ENCODE assay signal across 8 cellular contexts in genomic region chr3:45689787-45690145, GRCh38. TPM values are rescaled to one million over a fixed set of nuclear protein-coding genes. Genes with fewer than 3 reads are reported as not detected.
A peak's percentile ranks its signal among the peaks of the same experiment; 100 is the strongest.
DNase-seq lines count a peak whose midpoint lies in the region; ATAC-seq, FAIRE-seq and TF ChIP-seq lines count a peak whose summit lies in the region.

No MANE protein-coding gene starts in this region.

- H3K4me1 ChIP-seq in Caco-2 (peaks cover 19% of the 10 kb centered on the region), PC-3 (ENCODE audit: insufficient read depth, low read length) (peaks cover 11% of the 10 kb centered on the region), endothelial cell of umbilical vein (ENCODE audit: control insufficient read depth, extremely low read depth, insufficient read depth, low read length) (peaks cover 37% of the 10 kb centered on the region), osteoblast (ENCODE audit: insufficient read depth, low read length) (peaks cover 30% of the 10 kb centered on the region)

- H3K4me3 Mint-ChIP-seq in Caco-2 (ENCODE audit: unreplicated experiment), result peak overlapping the region; percentile 70

- no peak for ATAC-seq in PC-3

- H3K36me3 Mint-ChIP-seq in Caco-2 (ENCODE audit: insufficient read depth, unreplicated experiment), result peaks cover 52% of the 10 kb centered on the region

- H3K27me3 ChIP-seq in Caco-2 (replicated peaks; ENCODE audit: control insufficient read depth, insufficient read depth, low read length) (no peaks in the 10 kb centered on the region), PC-3 (ENCODE audit: low read length) (no peaks in the 10 kb centered on the region), endothelial cell of umbilical vein (ENCODE audit: control insufficient read depth in 2 of 2, insufficient read depth in 2 of 2, low read length in 2 of 2) (no peaks in the 10 kb centered on the region), osteoblast (ENCODE audit: insufficient read depth, low read length) (no peaks in the 10 kb centered on the region)

- TF ChIP-seq CTCF in Caco-2 (IDR thresholded peaks at IDR 0.05; ENCODE audit: insufficient read depth in 1 of 2, low read depth in 1 of 2, low read length in 1 of 2, severe bottlenecking in 1 of 2, unreplicated experiment in 1 of 2) (no peak), PC-3 (conservative IDR thresholded peaks at IDR 0.05; ENCODE audit: low read depth, low read length) (no peak), endothelial cell of umbilical vein (IDR thresholded peaks at IDR 0.05; ENCODE audit: extremely low read depth in 1 of 2, insufficient read depth in 1 of 2, low read depth in 1 of 2, low read length in 2 of 2) (no peak), osteoblast (IDR thresholded peaks at IDR 0.05; ENCODE audit: extremely low read depth, low read depth, low read length) (no peak)

- peaks cover 4% of the 10 kb centered on the region for H3K27me3 Mint-ChIP-seq in Caco-2 (ENCODE audit: insufficient read depth, unreplicated experiment)

- DNase-seq in Caco-2 (no peak), PC-3 (no peak), endothelial cell of umbilical vein (ENCODE audit: low read depth, low spot score) (peak; percentile 55), osteoblast (ENCODE audit: insufficient read length, low spot score, missing footprints) (no peak), NCI-H187 (lab: John Stamatoyannopoulos, UW) (no peak), glomerular visceral epithelial cell (ENCODE audit: extremely low spot score) (no peak), inferior parietal cortex (ENCODE audit: extremely low spot score) (no peak), NCI-H226 (no peak)

- peak overlapping the region; percentile 68 for H3K27ac ChIP-seq in PC-3 (ENCODE audit: low read length)
- peak overlapping the region; percentile 77 for H3K27ac ChIP-seq in endothelial cell of umbilical vein (ENCODE audit: insufficient read depth, low read depth, low read length)
- H3K27ac ChIP-seq in osteoblast (ENCODE audit: low read depth, low read length), result peak overlapping the region; percentile 73

- FAIRE-seq in endothelial cell of umbilical vein (lab: Jason Lieb, UNC), result no peak

- H3F3A ChIP-seq in PC-3 (ENCODE audit: low read length, unreplicated experiment), result no peaks in the 10 kb centered on the region

- peak overlapping the region; percentile 96 for H3K27ac Mint-ChIP-seq in Caco-2 (ENCODE audit: unreplicated experiment)

- no peaks in the 10 kb centered on the region for H3K9me3 Mint-ChIP-seq in Caco-2 (ENCODE audit: unreplicated experiment)

- peaks cover 33% of the 10 kb centered on the region for H3K4me1 Mint-ChIP-seq in Caco-2 (ENCODE audit: low read depth, unreplicated experiment)

- peak overlapping the region; percentile 90 for H3K4me2 ChIP-seq in PC-3 (ENCODE audit: low read length)
- peak overlapping the region; percentile 97 for H3K4me2 ChIP-seq in endothelial cell of umbilical vein (ENCODE audit: insufficient read depth, low read length)
- H3K4me2 ChIP-seq in osteoblast (ENCODE audit: insufficient read depth, low read length), result peak overlapping the region; percentile 91

- H3K36me3 ChIP-seq in Caco-2 (ENCODE audit: control insufficient read depth, insufficient read depth, low read length), result peaks cover 2% of the 10 kb centered on the region; the same call in 1 of the 2 replicates
- H3K36me3 ChIP-seq in PC-3 (ENCODE audit: low read depth, low read length), result peaks cover 19% of the 10 kb centered on the region
- H3K36me3 ChIP-seq in endothelial cell of umbilical vein (ENCODE audit: control insufficient read depth in 2 of 2, extremely low read depth in 1 of 2, insufficient read depth in 2 of 2, low read length in 2 of 2), result peaks cover 0 to 6% of the 10 kb centered on the region in 2 experiments
- peaks cover 11% of the 10 kb centered on the region for H3K36me3 ChIP-seq in osteoblast (ENCODE audit: insufficient read depth, low read length)

- CTCF ChIA-PET in Caco-2 (lab: Charles Lee), result interaction anchor here (0.6 to 2.3 kb wide), 4 partner anchors 15 to 178 kb away, joined by 3 to 17 read pairs (median 4); no protein-coding TSS in a partner anchor
- CTCF ChIA-PET in PC-3 (lab: Charles Lee), result interaction anchor here (1.0 kb wide), 2 partner anchors 30 to 64 kb away, joined by 4 read pairs; no protein-coding TSS in a partner anchor
- CTCF ChIA-PET in endothelial cell of umbilical vein (lab: Charles Lee), result interaction anchor here (0.6 to 2.4 kb wide), 11 partner anchors 15 to 464 kb away, joined by 3 to 18 read pairs (median 5); partner anchors contain the start of gene TMEM158

- H3K9me1 ChIP-seq in endothelial cell of umbilical vein (replicated peaks; ENCODE audit: control insufficient read depth, extremely low read depth, insufficient read depth, low read length), result no peaks in the 10 kb centered on the region

- H2AFZ ChIP-seq in PC-3 (ENCODE audit: low read length), result peak overlapping the region; percentile 57
- H2AFZ ChIP-seq in endothelial cell of umbilical vein (ENCODE audit: low read depth, low read length), result peak overlapping the region; percentile 63
- peak overlapping the region; percentile 62 for H2AFZ ChIP-seq in osteoblast (ENCODE audit: low read length)

- H3K79me2 ChIP-seq in PC-3 (ENCODE audit: low read length), result peaks cover 55% of the 10 kb centered on the region
- peaks cover 54% of the 10 kb centered on the region for H3K79me2 ChIP-seq in endothelial cell of umbilical vein (ENCODE audit: control insufficient read depth, insufficient read depth, low read length)
- H3K79me2 ChIP-seq in osteoblast (ENCODE audit: insufficient read depth, low read length), result peaks cover 55% of the 10 kb centered on the region

- intact Hi-C loops in Caco-2 (cut with micrococcal nuclease; ENCODE audit: unreplicated experiment), result loop anchor here (1.0 kb wide), 1 partner anchor 12 kb away; no protein-coding TSS in a partner anchor
- intact Hi-C loops in PC-3 (cut with micrococcal nuclease), result no loop called here
- intact Hi-C loops in endothelial cell of umbilical vein (cut with micrococcal nuclease), result loop anchor here (1.0 to 10.0 kb wide), 4 partner anchors 21 to 1175 kb away; no protein-coding TSS in a partner anchor

- H3K9ac ChIP-seq in PC-3 (ENCODE audit: low read length), result peak overlapping the region; percentile 93
- H3K9ac ChIP-seq in endothelial cell of umbilical vein (replicated peaks; ENCODE audit: extremely low read depth, insufficient read depth, low read length), result peak overlapping the region; percentile 92

- no peaks in the 10 kb centered on the region for H3K9me3 ChIP-seq in Caco-2
- H3K9me3 ChIP-seq in PC-3 (ENCODE audit: low read length), result no peaks in the 10 kb centered on the region
- H3K9me3 ChIP-seq in endothelial cell of umbilical vein (replicated peaks; ENCODE audit: control insufficient read depth, insufficient read depth, low read length), result no peaks in the 10 kb centered on the region
- no peaks in the 10 kb centered on the region for H3K9me3 ChIP-seq in osteoblast (ENCODE audit: low read depth, low read length)

- POLR2A ChIA-PET in Caco-2 (lab: Charles Lee), result interaction anchor here (0.6 to 1.8 kb wide), 6 partner anchors 12 to 1189 kb away, joined by 3 to 9 read pairs (median 4); partner anchors contain the start of gene ZDHHC3
- POLR2A ChIA-PET in PC-3 (lab: Charles Lee; ENCODE audit: unreplicated experiment), result interaction anchor here (0.6 to 0.8 kb wide), 2 partner anchors 32 to 906 kb away, joined by 3 to 4 read pairs; no protein-coding TSS in a partner anchor
- POLR2A ChIA-PET in endothelial cell of umbilical vein (lab: Charles Lee), result interaction anchor here (0.6 to 0.7 kb wide), 2 partner anchors 36 to 95 kb away, joined by 3 to 4 read pairs; partner anchors contain the start of gene LIMD1

- H3K4me3 ChIP-seq in Caco-2 (ENCODE audit: low read depth, low read length) (peak overlapping the region; percentile 69), PC-3 (ENCODE audit: low read length) (peak overlapping the region; percentile 95), endothelial cell of umbilical vein (replicated peaks in 1 of 3; ENCODE audit: insufficient read depth in 1 of 3, low read depth in 1 of 3, low read length in 3 of 3) (peak overlapping the region; percentile 90 to 97 (median 94)), osteoblast (ENCODE audit: insufficient read depth, low read length) (peak overlapping the region; percentile 88)

- BruUV-seq in Caco-2 (replicated peaks; lab: Mats Ljungman, UMichigan) (no TSS peak), PC-3 (replicated peaks; lab: Mats Ljungman, UMichigan) (no TSS peak), endothelial cell of umbilical vein (replicated peaks; lab: Mats Ljungman, UMichigan) (no TSS peak)

- no peak for TF ChIP-seq POLR2A in endothelial cell of umbilical vein (IDR thresholded peaks at IDR 0.05; ENCODE audit: low read depth, low read length)

- dilution Hi-C loops in endothelial cell of umbilical vein (cut with MboI; ENCODE audit: extremely low pct_ligation_motif_present, low sequenced_read_pairs), result no loop called here

- H4K20me1 ChIP-seq in PC-3 (ENCODE audit: low read length) (peaks cover 9% of the 10 kb centered on the region), endothelial cell of umbilical vein (replicated peaks; ENCODE audit: control insufficient read depth, extremely low read depth, insufficient read depth, low read length) (no peaks in the 10 kb centered on the region), osteoblast (ENCODE audit: insufficient read depth, low read length) (peaks cover 33% of the 10 kb centered on the region)

- H3K9me2 ChIP-seq in PC-3 (replicated peaks; ENCODE audit: low read length), result no peaks in the 10 kb centered on the region

TF ChIP-seq in endothelial cell of umbilical vein, 7 proteins besides CTCF, POLR2A, EP300 and RAD21 (continues in another document):
- TF ChIP-seq JUN (IDR thresholded peaks at IDR 0.05; ENCODE audit: borderline replicate concordance, insufficient read depth, insufficient read length, low read depth) (no peak), POLR2AphosphoS5 (IDR thresholded peaks at IDR 0.05; ENCODE audit: insufficient read depth, low read depth, low read length) (no peak), EZH2 (IDR thresholded peaks at IDR 0.05; ENCODE audit: borderline replicate concordance, low read depth, low read length, severe bottlenecking) (no peak), FOS (IDR thresholded peaks at IDR 0.05; ENCODE audit: borderline replicate concordance, insufficient read depth, low read length) (no peak), GATA2 (IDR thresholded peaks at IDR 0.05; ENCODE audit: insufficient read depth, insufficient read length, low read depth, low read length) (no peak), MYC (IDR thresholded peaks at IDR 0.05; ENCODE audit: low read depth, low read length) (no peak)

RNA-seq across cellular contexts. Expression of gene SACM1L, which starts 0.6 kb away (rescaled TPM):
- 51.0 and 53.5 TPM in 2 replicates for total RNA-seq in Caco-2 (2022)
- 30.1 and 46.7 TPM in 2 replicates for total RNA-seq in PC-3 (2014; rRNA removed)
- 35.4 and 39.9 TPM in 2 replicates for total RNA-seq in endothelial cell of umbilical vein
- 9.1 and 11.9 TPM in 2 replicates for polyA plus RNA-seq in endothelial cell of umbilical vein
- 7.3 and 8.1 TPM in 2 replicates for polyA plus RNA-seq in endothelial cell of umbilical vein (2011; cell fraction: cytosol; rRNA removed)
- polyA plus RNA-seq in endothelial cell of umbilical vein (2011; cell fraction: nucleus; rRNA removed), result 46.6 and 57.5 TPM in 2 replicates
- polyA plus RNA-seq in endothelial cell of umbilical vein (2012), result 23.9 and 24.6 TPM in 2 replicates
- 39.4 and 43.0 TPM in 2 replicates for polyA minus RNA-seq in endothelial cell of umbilical vein
- polyA minus RNA-seq in endothelial cell of umbilical vein (2011; cell fraction: cytosol; rRNA and poly(A)+ RNA removed), result 24.6 TPM
- polyA minus RNA-seq in endothelial cell of umbilical vein (2011; cell fraction: nucleus; rRNA and poly(A)+ RNA removed), result 53.3 and 80.0 TPM in 2 replicates
- 28.6 and 39.5 TPM in 2 replicates for total RNA-seq in osteoblast
